ENCODE assay signal across 8 cellular contexts in genomic region chr2:54558188-54558975, GRCh38.
A peak's percentile ranks its signal among the peaks of the same experiment; 100 is the strongest.
DNase-seq lines count a peak whose midpoint lies in the region; ATAC-seq and TF ChIP-seq lines count a peak whose summit lies in the region.

No MANE protein-coding gene starts in this region.

- H3K36me3 Mint-ChIP-seq in activated naive CD4-positive, alpha-beta T cell treated with anti-CD3 and anti-CD28 coated beads, Interleukin-2, amount 50 U/mL, for 72 hours, result peaks cover 31 to 36% of the 10 kb centered on the region in 2 donors

- TF ChIP-seq CTCF in DND-41 (IDR thresholded peaks at IDR 0.05; ENCODE audit: borderline replicate concordance, extremely low read depth, low read length, poor library complexity, severe bottlenecking), result no peak
- TF ChIP-seq CTCF in heart right ventricle (IDR thresholded peaks at IDR 0.05), result no peak
- no peak for TF ChIP-seq CTCF in psoas muscle (IDR thresholded peaks at IDR 0.05)

- no peaks in the 10 kb centered on the region for H4K20me1 ChIP-seq in DND-41 (ENCODE audit: insufficient read depth, low read length)

- intact Hi-C loops in heart right ventricle (cut with DNase I) (loop anchor here in 3 of 10 donors (2.0 to 10.0 kb wide), 4 partner anchors 14 to 114 kb away; no protein-coding TSS in a partner anchor), psoas muscle (cut with DNase I) (loop anchor here in 1 of 2 donors (5.0 kb wide), 1 partner anchor 36 kb away; no protein-coding TSS in a partner anchor)

- ATAC-seq in DND-41 (ENCODE audit: insufficient read depth, low read depth), result peak; percentile 71
- peak; percentile 48 for ATAC-seq in GM21619 (IDR thresholded peaks at IDR 0.05; ENCODE audit: unreplicated experiment)
- peak; percentile 73 to 79 for ATAC-seq in activated naive CD4-positive, alpha-beta T cell treated with anti-CD3 and anti-CD28 coated beads, Interleukin-2, amount 50 U/mL, for 72 hours
- ATAC-seq in heart right ventricle, result peak; percentile 32 to 65 (median 48)
- ATAC-seq in psoas muscle, result peak; percentile 51 to 83 (median 72)

- DNase-seq in DND-41, result peak; percentile 77
- DNase-seq in KBM-7, result peak; percentile 85
- DNase-seq in SK-N-DZ (ENCODE audit: low spot score), result peak; percentile 75
- DNase-seq in activated naive CD4-positive, alpha-beta T cell treated with anti-CD3 and anti-CD28 coated beads, Interleukin-2, amount 50 U/mL, for 72 hours (ENCODE audit: low spot score in 2 of 2), result peak; percentile 68 to 75
- peak; percentile 46 to 53 for DNase-seq in heart right ventricle
- peak; percentile 60 to 70 for DNase-seq in psoas muscle
- no peak for DNase-seq in NCI-H446 (lab: John Stamatoyannopoulos, UW)

- peak overlapping the region; percentile 83 for H2AFZ ChIP-seq in DND-41 (ENCODE audit: low read depth, low read length)

- 8 to 11% methylated on average over 58 of the region's 58 CpGs for WGBS in heart right ventricle, 2 donors
- 9 to 12% (median 10%) methylated on average over 49 to 58 of the region's 58 CpGs for WGBS in psoas muscle, 3 donors

- peak overlapping the region; percentile 74 for H3K9ac ChIP-seq in DND-41 (ENCODE audit: low read depth, low read length)

- in situ Hi-C loops in KBM-7 (cut with MboI; ENCODE audit: low pct_unique_long_range_greater_than_20kb, low sequenced_read_pairs), result no loop called here

- peak overlapping the region; percentile 95 to 97 for H3K27ac Mint-ChIP-seq in activated naive CD4-positive, alpha-beta T cell treated with anti-CD3 and anti-CD28 coated beads, Interleukin-2, amount 50 U/mL, for 72 hours

- H3K4me2 ChIP-seq in DND-41 (ENCODE audit: insufficient read depth, low read length), result peak overlapping the region; percentile 73

- H3K27me3 ChIP-seq in DND-41 (ENCODE audit: insufficient read depth, low read length, poor library complexity), result no peaks in the 10 kb centered on the region
- no peaks in the 10 kb centered on the region for H3K27me3 ChIP-seq in heart right ventricle
- H3K27me3 ChIP-seq in psoas muscle (ENCODE audit: insufficient read depth in 3 of 3, low read length in 2 of 3), result no peaks in the 10 kb centered on the region

- H3K9me3 ChIP-seq in DND-41 (ENCODE audit: insufficient read depth, low read length, severe bottlenecking) (no peaks in the 10 kb centered on the region), heart right ventricle (no peaks in the 10 kb centered on the region), psoas muscle (no peaks in the 10 kb centered on the region)

- H3K27ac ChIP-seq in DND-41 (ENCODE audit: low read length) (peak overlapping the region; percentile 91), heart right ventricle (peak overlapping the region; percentile 39 to 94 (median 83)), psoas muscle (peak overlapping the region; percentile 83)

- H3K36me3 ChIP-seq in DND-41 (ENCODE audit: insufficient read depth, low read length), result no peaks in the 10 kb centered on the region
- H3K36me3 ChIP-seq in heart right ventricle, result peaks cover 0 to 11% (median 0%) of the 10 kb centered on the region in 9 donors
- no peaks in the 10 kb centered on the region for H3K36me3 ChIP-seq in psoas muscle (ENCODE audit: insufficient read depth in 1 of 2, low read depth in 1 of 2)

- no peaks in the 10 kb centered on the region for H3K9me3 Mint-ChIP-seq in activated naive CD4-positive, alpha-beta T cell treated with anti-CD3 and anti-CD28 coated beads, Interleukin-2, amount 50 U/mL, for 72 hours

- H3K4me1 ChIP-seq in DND-41 (ENCODE audit: insufficient read depth, low read length) (peaks cover 47% of the 10 kb centered on the region), heart right ventricle (peaks cover 17 to 98% (median 91%) of the 10 kb centered on the region in 9 donors), psoas muscle (peaks cover 40% of the 10 kb centered on the region)

- H3K4me3 ChIP-seq in DND-41 (ENCODE audit: low read depth in 1 of 2, low read length in 2 of 2), result peak overlapping the region; percentile 82 to 84
- peak overlapping the region in 9 of 10 donors; percentile 33 to 68 (median 50) for H3K4me3 ChIP-seq in heart right ventricle
- H3K4me3 ChIP-seq in psoas muscle, result peak overlapping the region; percentile 82

- H3K79me2 ChIP-seq in DND-41 (ENCODE audit: insufficient read depth, low read length), result peaks cover 42% of the 10 kb centered on the region

Comparison
In these comparisons a context has a peak if more than half of its experiments do, and no peak if none do; other contexts are left out.
1. DNase-seq: peak in DND-41 (single experiment), KBM-7 (single experiment), SK-N-DZ (single experiment), activated naive CD4-positive, alpha-beta T cell treated with anti-CD3 and anti-CD28 coated beads, Interleukin-2, amount 50 U/mL, for 72 hours (2 of 2), heart right ventricle (2 of 2) and psoas muscle (2 of 2); none in NCI-H446 (0 of 2).
2. Peak in every context shown above with its lines, with median percentiles within 50 percentile points of each other: ATAC-seq, H3K27ac ChIP-seq and H3K4me3 ChIP-seq.